In the genomic region with DNA sequence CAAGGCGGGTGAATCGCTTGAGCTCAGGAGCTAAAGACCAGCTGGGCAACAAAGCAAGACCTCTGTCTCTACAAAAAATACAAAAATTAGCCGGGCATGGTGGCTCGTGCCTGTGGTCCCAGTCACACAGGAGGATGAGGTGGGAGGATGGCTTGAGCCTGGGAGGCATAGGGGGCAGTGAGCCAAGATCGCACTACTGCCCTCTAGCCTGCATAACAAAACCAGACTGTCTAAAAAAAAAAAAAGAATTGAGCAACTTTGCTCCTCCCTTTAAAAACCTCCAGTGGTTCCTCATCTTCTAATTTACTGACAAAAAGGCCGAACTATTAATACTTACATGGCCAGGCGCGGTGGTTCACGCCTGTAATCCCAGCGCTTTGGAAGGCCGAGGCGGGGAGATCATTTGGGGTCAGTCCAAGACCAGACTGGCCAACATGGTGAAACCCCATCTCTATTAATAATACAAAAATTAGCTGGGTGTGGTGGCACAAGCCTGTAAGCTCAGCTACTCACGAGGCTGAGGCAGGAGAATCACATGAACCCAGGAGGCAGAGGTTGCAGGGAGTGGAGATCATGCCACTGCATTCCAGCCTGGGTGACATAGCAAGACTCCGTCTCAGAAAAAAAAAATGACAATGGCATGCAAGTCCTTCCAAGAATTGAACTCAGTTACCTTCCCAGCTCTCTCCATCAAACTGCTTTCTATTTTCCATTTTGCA, we compare ENCODE assay signal across 8 cellular contexts. TPM values are rescaled to one million over a fixed set of nuclear protein-coding genes. Genes with fewer than 3 reads are reported as not detected.
DNase-seq lines count a peak whose midpoint lies in the region; ATAC-seq and TF ChIP-seq lines count a peak whose summit lies in the region.

No MANE protein-coding gene starts in this region.

- H3K27ac ChIP-seq in C4-2B (no peak overlapping the region), WERI-Rb-1 (no peak overlapping the region)

- no peaks in the 10 kb centered on the region for H3K27me3 Mint-ChIP-seq in stimulated activated memory B cell treated with anti-CD40 and anti-IgM and Interleukin-4, amounts not matched to agents 10 μg/mL and 1 μg/mL and 100 μg/mL, for 72 hours

- H3K4me1 Mint-ChIP-seq in stimulated activated memory B cell treated with anti-CD40 and anti-IgM and Interleukin-4, amounts not matched to agents 10 μg/mL and 1 μg/mL and 100 μg/mL, for 72 hours: peaks cover 63% of the 10 kb centered on the region

- no peak overlapping the region for H3K4me3 ChIP-seq in WERI-Rb-1 (ENCODE audit: low read depth, low read length)

- H3K9me3 ChIP-seq in WERI-Rb-1 (ENCODE audit: severe bottlenecking): no peaks in the 10 kb centered on the region

- no peaks in the 10 kb centered on the region for H3K27me3 ChIP-seq in WERI-Rb-1 (ENCODE audit: insufficient read depth, low read depth, severe bottlenecking)

- DNase-seq in KBM-7: peak; percentile 90
- DNase-seq in WERI-Rb-1: no peak
- DNase-seq in left cardiac atrium: peak; percentile 70
- DNase-seq in NCI-H2196 treated with DMSO at 0.1 percent for 48 hours (lab: John Stamatoyannopoulos, UW; ENCODE audit: unreplicated experiment): no peak
- no peak for DNase-seq in stimulated activated naive CD4-positive, alpha-beta T cell treated with Interleukin-2 at 50 U/mL for 16 hours (lab: John Stamatoyannopoulos, UW)

- in situ Hi-C loops in KBM-7 (cut with MboI; ENCODE audit: low pct_unique_long_range_greater_than_20kb, low sequenced_read_pairs): no loop called here

- H3K4me3 Mint-ChIP-seq in stimulated activated memory B cell treated with anti-CD40 and anti-IgM and Interleukin-4, amounts not matched to agents 10 μg/mL and 1 μg/mL and 100 μg/mL, for 72 hours: peak overlapping the region; percentile 70

- H3K36me3 ChIP-seq in WERI-Rb-1: no peaks in the 10 kb centered on the region

- H3K27ac Mint-ChIP-seq in stimulated activated memory B cell treated with anti-CD40 and anti-IgM and Interleukin-4, amounts not matched to agents 10 μg/mL and 1 μg/mL and 100 μg/mL, for 72 hours: peak overlapping the region; percentile 68

- peak in 1 of 2 donors; percentile 13 for ATAC-seq in left cardiac atrium
- ATAC-seq in stimulated activated memory B cell treated with anti-CD40 and anti-IgM and Interleukin-4, amounts not matched to agents 10 μg/mL and 1 μg/mL and 100 μg/mL, for 72 hours: no peak
- ATAC-seq in HG03039 (IDR thresholded peaks at IDR 0.05; ENCODE audit: unreplicated experiment): no peak

- intact Hi-C loops in left cardiac atrium (cut with DNase I): no loop called here

- H3K9me3 Mint-ChIP-seq in stimulated activated memory B cell treated with anti-CD40 and anti-IgM and Interleukin-4, amounts not matched to agents 10 μg/mL and 1 μg/mL and 100 μg/mL, for 72 hours: no peaks in the 10 kb centered on the region

- H3K36me3 Mint-ChIP-seq in stimulated activated memory B cell treated with anti-CD40 and anti-IgM and Interleukin-4, amounts not matched to agents 10 μg/mL and 1 μg/mL and 100 μg/mL, for 72 hours: peaks cover 22% of the 10 kb centered on the region

- peak; percentile 76 for TF ChIP-seq CTCF in C4-2B (conservative IDR thresholded peaks at IDR 0.05)
- 0 out of 2 replicates have a peak, but pooled peaks have one; percentile 6 for TF ChIP-seq CTCF in WERI-Rb-1 (IDR thresholded peaks at IDR 0.05; ENCODE audit: low read depth, low read length)

RNA-seq across cellular contexts. Expression of a gene that starts 4.4 kb away (rescaled TPM):
- total RNA-seq in left cardiac atrium: 10 to 100 TPM; 25.4 to 40.8 TPM

RNA-seq across cellular contexts. Expression of a gene that starts 41.3 kb away (rescaled TPM):
- not detected for total RNA-seq in left cardiac atrium

Comparison
In these comparisons a context has a peak if more than half of its experiments do, and no peak if none do; other contexts are left out.
1. DNase-seq: peak in KBM-7 (single experiment) and left cardiac atrium (single experiment); none in WERI-Rb-1 (single experiment), NCI-H2196 treated with DMSO at 0.1 percent for 48 hours (single experiment) and stimulated activated naive CD4-positive, alpha-beta T cell treated with Interleukin-2 at 50 U/mL for 16 hours (single experiment).